28 cellular contexts compared by ENCODE assay signal in the genomic region with DNA sequence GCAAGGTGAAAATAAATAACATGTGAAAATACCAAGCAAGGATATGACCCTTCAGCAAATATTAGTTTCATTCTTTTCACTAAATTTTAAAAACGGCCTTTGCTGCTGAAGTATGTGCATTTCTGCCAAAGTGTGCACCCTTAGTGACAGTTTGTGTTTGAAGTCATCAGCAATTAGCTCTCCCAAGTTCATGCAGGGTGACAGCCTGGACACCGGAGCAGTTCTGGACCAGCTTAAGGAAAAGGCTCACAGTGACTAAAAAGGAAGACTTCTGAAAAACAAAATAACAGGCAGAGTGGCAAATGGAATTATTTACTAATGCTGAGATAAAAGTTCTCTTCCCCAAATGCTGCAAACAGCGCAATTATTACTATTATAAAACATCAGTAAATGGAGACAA.
"Had no signal": no experiment of that assay in that cellular context is flagged by ENCODE, and none has a peak within 500 bp of the region (broad histone marks: within the 10 kb centered on the region; RNA-seq: fewer than 3 reads in every experiment).

No MANE protein-coding gene starts in this region.

- H3K4me3 ChIP-seq: ascending aorta had no signal

- H3K27ac ChIP-seq: ascending aorta, VCaP had no signal

- H3K4me1 ChIP-seq: ascending aorta had no signal

- DNase-seq: activated B cell treated with CpG ODN at 0.5 μM for 24 hours; activated CD4-positive, alpha-beta memory T cell treated with anti-CD3 and anti-CD28 coated beads for 36 hours; activated CD4-positive, alpha-beta T cell treated with anti-CD3 and anti-CD28 coated beads for 4 hours; activated CD4-positive, alpha-beta T cell treated with anti-CD3 and anti-CD28 coated beads, Interleukin-2, amount 10 ng/mL, durations not matched to agents 24 days and 14 days; activated CD4-positive, alpha-beta T cell treated with anti-CD3 and anti-CD28 coated beads, Interleukin-2, amount 50 U/mL, for 1 hour; activated CD4-positive, alpha-beta T cell treated with anti-CD3 and anti-CD28 coated beads, Interleukin-2, amount 50 U/mL, for 4 hours; activated CD4-positive, CD25-positive, alpha-beta regulatory T cell treated with anti-CD3 and anti-CD28 coated beads, Interleukin-2, amount 50 U/mL, for 72 hours; activated CD8-positive, alpha-beta memory T cell treated with anti-CD3 and anti-CD28 coated beads for 24 hours; activated CD8-positive, alpha-beta memory T cell treated with anti-CD3 and anti-CD28 coated beads, Interleukin-2, amount 10 ng/mL, durations not matched to agents 7 days and 5 days; activated CD8-positive, alpha-beta memory T cell treated with anti-CD3 and anti-CD28 coated beads, Interleukin-2, amount 50 U/mL, for 48 hours; activated CD8-positive, alpha-beta T cell treated with anti-CD3 and anti-CD28 coated beads, Interleukin-2, amount 10 ng/mL, durations not matched to agents 7 days and 5 days; activated effector memory CD4-positive, alpha-beta T cell treated with Interleukin-2 at 50 U/mL for 16 hours; activated gamma-delta T cell; activated naive CD4-positive, alpha-beta T cell treated with anti-CD3 and anti-CD28 coated beads, Interleukin-2, amount 10 ng/mL, durations not matched to agents 7 days and 5 days; activated naive CD4-positive, alpha-beta T cell treated with Interleukin-2 at 50 U/mL for 16 hours; activated naive CD8-positive, alpha-beta T cell treated with anti-CD3 and anti-CD28 coated beads, Interleukin-2, amount 10 ng/mL, durations not matched to agents 7 days and 5 days; activated naive CD8-positive, alpha-beta T cell treated with anti-CD3 and anti-CD28 coated beads, Interleukin-2, amount 50 U/mL, for 24 hours; activated T-cell treated with anti-CD3 and anti-CD28 coated beads, Interleukin-2, amount 50 U/mL, for 24 hours; activated T-cell treated with anti-CD3 and anti-CD28 coated beads, Interleukin-2, amount 50 U/mL, for 48 hours; amygdala; anterior cingulate cortex; central memory CD4-positive, alpha-beta T cell; cerebellar nuclear complex; T-helper 1 cell; T-helper 2 cell; T-helper 9 cell had no signal

- H3K27me3 ChIP-seq: ascending aorta had no signal

- H3K36me3 ChIP-seq: ascending aorta had no signal

- H3K9me3 ChIP-seq: ascending aorta had no signal
